ENCODE assay signal across 16 cellular contexts in the genomic region with DNA sequence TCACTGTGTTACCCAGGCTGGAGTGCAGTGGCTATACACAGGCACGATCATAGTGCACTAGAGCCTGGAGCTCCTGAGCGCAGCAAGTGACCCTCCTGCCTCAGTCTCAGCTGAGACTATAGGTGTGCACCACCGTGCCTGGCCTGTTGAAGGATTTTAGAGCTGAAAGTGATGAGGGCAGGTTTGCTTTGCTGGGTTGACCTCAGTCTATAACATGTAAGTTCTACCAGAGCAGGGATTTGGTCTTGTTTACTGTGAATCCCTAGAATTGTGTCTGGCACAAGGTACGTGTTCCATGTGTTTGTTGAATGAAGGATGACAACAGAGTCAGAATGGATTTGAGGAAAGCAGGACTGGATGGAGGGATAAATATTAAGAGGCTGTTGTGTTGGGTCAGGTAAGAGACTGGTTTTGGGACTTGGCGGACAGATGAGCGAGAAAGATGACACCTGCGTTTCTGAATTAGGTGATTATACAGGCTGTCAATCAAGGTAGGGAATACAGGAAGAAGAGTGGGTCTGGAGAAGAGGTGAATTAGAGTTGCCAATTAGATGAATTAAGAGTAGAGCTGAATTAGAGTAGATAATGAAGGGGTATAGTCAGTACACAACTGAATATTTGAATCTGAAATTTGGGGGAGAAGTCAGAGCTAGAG. TPM values are rescaled to one million over a fixed set of nuclear protein-coding genes. Genes with fewer than 3 reads are reported as not detected.
DNase-seq lines count a peak whose midpoint lies in the region; ATAC-seq, FAIRE-seq and TF ChIP-seq lines count a peak whose summit lies in the region.
"Had no signal": no experiment of that assay in that cellular context is flagged by ENCODE, and none has a peak within 500 bp of the region (broad histone marks: within the 10 kb centered on the region; RNA-seq: fewer than 3 reads in every experiment).

No MANE protein-coding gene starts in this region.

- H3K4me3 Mint-ChIP-seq in stimulated activated naive CD8-positive, alpha-beta T cell treated with anti-CD3 and anti-CD28 coated beads, Interleukin-15, amount 100 ng/mL, for 72 hours, result peak overlapping the region; percentile 0 to 58
- no peak overlapping the region for H3K4me3 Mint-ChIP-seq in glutamatergic neuron (ENCODE audit: unreplicated experiment)

- peaks cover 3% of the 10 kb centered on the region for H3K9me1 ChIP-seq in K562 (ENCODE audit: control insufficient read depth, insufficient read depth, low read length)

- intact Hi-C loops in left ventricle myocardium superior (cut with micrococcal nuclease), result no loop called here
- intact Hi-C loops in K562 (cut with micrococcal nuclease), result no loop called here
- intact Hi-C loops in posterior cingulate gyrus (cut with DNase I), result loop anchor here (10.0 kb wide), 1 partner anchor 80 kb away; no protein-coding TSS in a partner anchor

- TF ChIP-seq CTCF in right atrium auricular region (IDR thresholded peaks at IDR 0.05) (no peak), K562 (IDR thresholded peaks at IDR 0.05 in 2 of 3, conservative IDR thresholded peaks at IDR 0.05 in 1 of 3; ENCODE audit: insufficient read depth in 2 of 3, low read depth in 1 of 3, low read length in 3 of 3) (no peak), glutamatergic neuron (IDR thresholded peaks at IDR 0.05; ENCODE audit: partially characterized antibody, unreplicated experiment) (no peak)

- no peak overlapping the region for H2AFZ ChIP-seq in K562 (ENCODE audit: low read depth, low read length)

- no TSS peak for BruUV-seq in K562 (replicated peaks; lab: Mats Ljungman, UMichigan)

- H3K27ac Mint-ChIP-seq in stimulated activated naive CD8-positive, alpha-beta T cell treated with anti-CD3 and anti-CD28 coated beads, Interleukin-15, amount 100 ng/mL, for 72 hours, result peak overlapping the region in 1 of 2 donors; percentile 4
- no peak overlapping the region for H3K27ac Mint-ChIP-seq in glutamatergic neuron (ENCODE audit: unreplicated experiment)

- CTCF ChIA-PET in K562 (lab: Yijun Ruan, JAX; ENCODE audit: low intra/inter-chr PET ratio), result no interaction called here

- no peak overlapping the region; a peak in 1 of 4 replicates for H3K9ac ChIP-seq in K562 (ENCODE audit: insufficient read depth in 1 of 2, low read depth in 2 of 2, low read length in 2 of 2)

- no peak for FAIRE-seq in K562 (lab: Jason Lieb, UNC)
- FAIRE-seq: GM12892 had no signal

- H3K79me2 ChIP-seq in K562 (ENCODE audit: control insufficient read depth, insufficient read depth, low read length), result peaks cover 93% of the 10 kb centered on the region

- POLR2A ChIA-PET in K562 (lab: Yijun Ruan, JAX), result interaction anchor here (0.5 to 1.5 kb wide), 6 partner anchors 8 to 89 kb away, joined by 3 to 6 read pairs (median 3); no protein-coding TSS in a partner anchor

- H3K4me2 ChIP-seq in K562 (ENCODE audit: insufficient read depth, low read length), result no peak overlapping the region

- TF ChIP-seq EP300 in K562 (IDR thresholded peaks at IDR 0.05; ENCODE audit: low read length), result no peak

- H3K27ac ChIP-seq in right atrium auricular region (no peak overlapping the region), K562 (ENCODE audit: extremely low read depth, low read depth, low read length) (no peak overlapping the region)

- H3K9me3 Mint-ChIP-seq in stimulated activated naive CD8-positive, alpha-beta T cell treated with anti-CD3 and anti-CD28 coated beads, Interleukin-15, amount 100 ng/mL, for 72 hours, result no peaks in the 10 kb centered on the region
- H3K9me3 Mint-ChIP-seq in glutamatergic neuron (ENCODE audit: unreplicated experiment), result peaks cover 2% of the 10 kb centered on the region

- TF ChIP-seq POLR2A in K562 (conservative IDR thresholded peaks at IDR 0.05), result no peak

- H3K4me3 ChIP-seq in right atrium auricular region (no peak overlapping the region), K562 (no peak overlapping the region)
- H3K4me3 ChIP-seq: stomach had no signal

- H3K36me3 ChIP-seq in right atrium auricular region, result peaks cover 10% of the 10 kb centered on the region
- H3K36me3 ChIP-seq in K562 (ENCODE audit: control insufficient read depth, insufficient read depth, low read length), result peaks cover 52% of the 10 kb centered on the region

- H4K20me1 ChIP-seq in K562 (replicated peaks; ENCODE audit: control insufficient read depth, insufficient read depth, low read length), result peaks cover 38% of the 10 kb centered on the region

- DNase-seq in left ventricle myocardium superior (no peak), right atrium auricular region (ENCODE audit: low spot score) (no peak), NCI-H2171 (lab: John Stamatoyannopoulos, UW) (peak; percentile 52), K562 (ENCODE audit: extremely low read depth in 1 of 4, low spot score in 3 of 4) (no peak), glutamatergic neuron (no peak), posterior cingulate gyrus (no peak)
- no peak for DNase-seq in stimulated activated naive CD8-positive, alpha-beta T cell treated with anti-CD3 and anti-CD28 coated beads, Interleukin-15, amount 100 ng/mL, for 72 hours
- DNase-seq: activated CD4-positive, CD25-positive, alpha-beta regulatory T cell treated with anti-CD3 and anti-CD28 coated beads, Interleukin-2, amount 50 U/mL, for 72 hours; activated effector memory CD4-positive, alpha-beta T cell treated with Interleukin-2 at 50 U/mL for 16 hours; HCEC 1CT; KBM-7; midbrain; stomach; T-helper 1 cell had no signal

- no peaks in the 10 kb centered on the region for H3K27me3 Mint-ChIP-seq in stimulated activated naive CD8-positive, alpha-beta T cell treated with anti-CD3 and anti-CD28 coated beads, Interleukin-15, amount 100 ng/mL, for 72 hours
- H3K27me3 Mint-ChIP-seq in glutamatergic neuron (ENCODE audit: unreplicated experiment), result peaks cover 5% of the 10 kb centered on the region

- peaks cover 94% of the 10 kb centered on the region for H3K4me1 Mint-ChIP-seq in stimulated activated naive CD8-positive, alpha-beta T cell treated with anti-CD3 and anti-CD28 coated beads, Interleukin-15, amount 100 ng/mL, for 72 hours
- peaks cover 5% of the 10 kb centered on the region for H3K4me1 Mint-ChIP-seq in glutamatergic neuron (ENCODE audit: low read depth, unreplicated experiment)

- peak; percentile 16 for ATAC-seq in left ventricle myocardium superior
- ATAC-seq in K562, result peak; percentile 27; the same call in 2 of the 3 replicates
- no peak for ATAC-seq in stimulated activated naive CD8-positive, alpha-beta T cell treated with anti-CD3 and anti-CD28 coated beads, Interleukin-15, amount 100 ng/mL, for 72 hours
- ATAC-seq in HG02970 (IDR thresholded peaks at IDR 0.05; ENCODE audit: low FRiP score, unreplicated experiment), result no peak

- H3K4me1 ChIP-seq in right atrium auricular region, result peaks cover 0 to 77% of the 10 kb centered on the region in 2 donors
- peaks cover 14 to 17% of the 10 kb centered on the region in 2 experiments; a peak in 4 of 5 replicates for H3K4me1 ChIP-seq in K562 (replicated peaks in 1 of 2; ENCODE audit: control insufficient read depth in 2 of 2, insufficient read depth in 2 of 2, low read length in 2 of 2)

- TF ChIP-seq RAD21 in K562 (CRISPR knock-in tag; conservative IDR thresholded peaks at IDR 0.05 in 1 of 2, IDR thresholded peaks at IDR 0.05 in 1 of 2), result no peak

- in situ Hi-C loops in K562 (cut with MboI), result no loop called here

- 71% methylated on average over 7 of the region's 7 CpGs for WGBS in K562 (ENCODE audit: insufficient coverage, low coverage, missing lambda C conversion rate)

- H3K27me3 ChIP-seq in right atrium auricular region (no peaks in the 10 kb centered on the region), K562 (ENCODE audit: control insufficient read depth in 2 of 2, insufficient read depth in 2 of 2, low read length in 2 of 2) (no peaks in the 10 kb centered on the region)
- H3K27me3 ChIP-seq: stomach had no signal

- no peaks in the 10 kb centered on the region for H3K36me3 Mint-ChIP-seq in glutamatergic neuron (ENCODE audit: unreplicated experiment)

- no peaks in the 10 kb centered on the region for H3K9me3 ChIP-seq in right atrium auricular region
- no peaks in the 10 kb centered on the region for H3K9me3 ChIP-seq in K562 (replicated peaks; ENCODE audit: control insufficient read depth, insufficient read depth, low read depth, low read length)
- H3K9me3 ChIP-seq: stomach had no signal

TF ChIP-seq in K562, 482 proteins besides CTCF, POLR2A, EP300 and RAD21 (continues in another document):
- TF ChIP-seq ZNF217 (CRISPR knock-in tag; IDR thresholded peaks at IDR 0.05) (no peak), NR3C1 (CRISPR knock-in tag; IDR thresholded peaks at IDR 0.05) (no peak)
- TF ChIP-seq, protein P1, sequence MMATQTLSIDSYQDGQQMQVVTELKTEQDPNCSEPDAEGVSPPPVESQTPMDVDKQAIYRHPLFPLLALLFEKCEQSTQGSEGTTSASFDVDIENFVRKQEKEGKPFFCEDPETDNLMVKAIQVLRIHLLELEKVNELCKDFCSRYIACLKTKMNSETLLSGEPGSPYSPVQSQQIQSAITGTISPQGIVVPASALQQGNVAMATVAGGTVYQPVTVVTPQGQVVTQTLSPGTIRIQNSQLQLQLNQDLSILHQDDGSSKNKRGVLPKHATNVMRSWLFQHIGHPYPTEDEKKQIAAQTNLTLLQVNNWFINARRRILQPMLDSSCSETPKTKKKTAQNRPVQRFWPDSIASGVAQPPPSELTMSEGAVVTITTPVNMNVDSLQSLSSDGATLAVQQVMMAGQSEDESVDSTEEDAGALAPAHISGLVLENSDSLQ (IDR thresholded peaks at IDR 0.05), result peak; percentile 89

RNA-seq across cellular contexts. Expression of a gene that starts 6.5 kb away (rescaled TPM):
- total RNA-seq in left ventricle myocardium superior, result 25.7 TPM
- 10 to 100 TPM; 15.9 to 30.5 TPM for total RNA-seq in right atrium auricular region
- 293 and 377 TPM in 2 replicates for total RNA-seq in K562 (2011; cell fraction: chromatin; rRNA removed; ENCODE audit: low replicate concordance)
- 176 and 183 TPM in 2 replicates for total RNA-seq in K562 (2011; cell fraction: nucleolus; rRNA removed)
- 261 and 321 TPM in 2 replicates for total RNA-seq in K562 (2011; cell fraction: nucleoplasm; rRNA removed)
- 20.5 and 25.7 TPM in 2 replicates for total RNA-seq in K562 (2014; rRNA removed)
- 32.3 and 36.0 TPM in 2 replicates for total RNA-seq in K562 (2014; rRNA removed; fragmentation: Illumina TruSeq; extraction: Trizol)
- total RNA-seq in K562 (2015; rRNA removed; fragmentation: Illumina TruSeq; extraction: Trizol), result 25.7 and 27.7 TPM in 2 replicates
- 63.5 and 65.3 TPM in 2 replicates for total RNA-seq in K562 (2021)
- 48.7 and 56.4 TPM in 2 replicates for polyA plus RNA-seq in K562 (2011; rRNA removed)
- polyA plus RNA-seq in K562 (2011; cell fraction: cytosol; rRNA removed), result 23.8 and 39.3 TPM in 2 replicates
- polyA plus RNA-seq in K562 (2011; cell fraction: nucleus; rRNA removed), result 222 and 235 TPM in 2 replicates
- 39.0 and 51.7 TPM in 2 replicates for polyA plus RNA-seq in K562 (2012)
- 45.1 and 48.7 TPM in 2 replicates for polyA plus RNA-seq in K562 (2014; fragmentation: Illumina TruSeq; extraction: Trizol)
- polyA plus RNA-seq in K562 (2014; fragmentation: Nextera tagmentation; extraction: Ambion mirVana), result 1 to 10 TPM; 6.5 to 8.4 TPM
- 38.6 and 44.3 TPM in 2 replicates for polyA plus RNA-seq in K562 (2014; rRNA removed)
- polyA minus RNA-seq in K562 (2011; rRNA and poly(A)+ RNA removed), result 65.7 and 67.5 TPM in 2 replicates
- 23.8 and 28.4 TPM in 2 replicates for polyA minus RNA-seq in K562 (2011; cell fraction: cytosol; rRNA and poly(A)+ RNA removed)
- polyA minus RNA-seq in K562 (2011; cell fraction: nucleus; rRNA and poly(A)+ RNA removed), result 55.1 and 86.6 TPM in 2 replicates
- total RNA-seq in glutamatergic neuron (ENCODE audit: unreplicated experiment), result 85.1 TPM

Comparison
In these comparisons a context has a peak if more than half of its experiments do, and no peak if none do; other contexts are left out.
1. ATAC-seq: peak in left ventricle myocardium superior (single experiment) and K562 (single experiment); none in stimulated activated naive CD8-positive, alpha-beta T cell treated with anti-CD3 and anti-CD28 coated beads, Interleukin-15, amount 100 ng/mL, for 72 hours (single experiment) and HG02970 (single experiment).